28 cellular contexts compared by ENCODE assay signal in genomic region chr5:177105546-177106476, GRCh38.
"Had no signal": no experiment of that assay in that cellular context is flagged by ENCODE, and none has a peak within 500 bp of the region (broad histone marks: within the 10 kb centered on the region; RNA-seq: fewer than 3 reads in every experiment).

No MANE protein-coding gene starts in this region.

- H3K4me1 Mint-ChIP-seq: activated CD4-positive, alpha-beta memory T cell treated with anti-CD3 and anti-CD28 coated beads, Interleukin-2, amount 10 ng/mL, durations not matched to agents 7 days and 5 days; activated CD4-positive, alpha-beta T cell treated with anti-CD3 and anti-CD28 coated beads, Interleukin-2, amount 10 ng/mL, durations not matched to agents 7 days and 5 days; activated T-helper 17 cell treated with anti-CD3 and anti-CD28 coated beads, Interleukin-2, amount 50 U/mL, for 72 hours; naive thymus-derived CD4-positive, alpha-beta T cell; T-cell had no signal

- H3K27ac ChIP-seq: heart left ventricle, left lung, sigmoid colon, stomach, thyroid gland, upper lobe of left lung, vagina, WERI-Rb-1 had no signal

- H3K27me3 Mint-ChIP-seq: activated T-helper 17 cell treated with anti-CD3 and anti-CD28 coated beads, Interleukin-2, amount 50 U/mL, for 72 hours had no signal

- H3K4me3 ChIP-seq: heart left ventricle, left lung, lung, mucosa of descending colon, sigmoid colon, stomach, thyroid gland, upper lobe of left lung, vagina had no signal

- H3K27ac Mint-ChIP-seq: activated CD4-positive, alpha-beta memory T cell treated with anti-CD3 and anti-CD28 coated beads, Interleukin-2, amount 10 ng/mL, durations not matched to agents 7 days and 5 days; activated CD4-positive, alpha-beta T cell treated with anti-CD3 and anti-CD28 coated beads, Interleukin-2, amount 10 ng/mL, durations not matched to agents 7 days and 5 days; activated T-cell treated with anti-CD3 and anti-CD28 coated beads, Interleukin-2, amount 50 U/mL, for 24 hours; activated T-helper 17 cell treated with anti-CD3 and anti-CD28 coated beads, Interleukin-2, amount 50 U/mL, for 72 hours; naive thymus-derived CD4-positive, alpha-beta T cell; stimulated activated naive B cell treated with anti-CD40 and anti-IgM and Interleukin-4, amounts not matched to agents 10 μg/mL and 1 μg/mL and 100 μg/mL, for 72 hours; T-cell; T-helper 2 cell treated with Interferon-gamma antibody and Interleukin-4, amounts not matched to agents 5 μg/mL and 100 μg/mL, for 36 hours had no signal

- H3K4me1 ChIP-seq: heart left ventricle, left lung, sigmoid colon, thyroid gland, upper lobe of left lung, vagina had no signal

- DNase-seq: activated CD4-positive, alpha-beta memory T cell treated with anti-CD3 and anti-CD28 coated beads, Interleukin-2, amount 10 ng/mL, durations not matched to agents 7 days and 5 days; activated CD4-positive, alpha-beta T cell treated with anti-CD3 and anti-CD28 coated beads for 1 hour; activated CD4-positive, alpha-beta T cell treated with anti-CD3 and anti-CD28 coated beads, Interleukin-2, amount 10 ng/mL, durations not matched to agents 7 days and 5 days; activated CD8-positive, alpha-beta memory T cell treated with anti-CD3 and anti-CD28 coated beads, Interleukin-2, amount 50 U/mL, for 48 hours; activated gamma-delta T cell treated with Interleukin-2 at 50 U/mL for 16 hours; activated naive CD4-positive, alpha-beta T cell treated with anti-CD3 and anti-CD28 coated beads, Interleukin-2, amount 50 U/mL, for 16 hours; activated T-cell treated with anti-CD3 and anti-CD28 coated beads, Interleukin-2, amount 50 U/mL, for 24 hours; amniotic stem cell; caudate nucleus; cortex of kidney; foreskin fibroblast; heart left ventricle; left lung; mucosa of descending colon; naive thymus-derived CD4-positive, alpha-beta T cell; sigmoid colon; stimulated activated CD4-positive, alpha-beta T cell treated with anti-CD3 and anti-CD28 coated beads, Interleukin-15, amount 100 ng/mL, for 24 hours; stimulated activated CD4-positive, alpha-beta T cell treated with anti-CD3 and anti-CD28 coated beads, Interleukin-2, amount 100 ng/mL, for 24 hours; stimulated activated naive B cell treated with anti-CD40 and anti-IgM and Interleukin-4, amounts not matched to agents 10 μg/mL and 1 μg/mL and 100 μg/mL, for 72 hours; stomach; T-cell; thyroid gland; WERI-Rb-1 had no signal

- H3K36me3 Mint-ChIP-seq: naive thymus-derived CD4-positive, alpha-beta T cell; stimulated activated naive B cell treated with anti-CD40 and anti-IgM and Interleukin-4, amounts not matched to agents 10 μg/mL and 1 μg/mL and 100 μg/mL, for 72 hours; T-cell had no signal

- H3K27me3 ChIP-seq: thyroid gland, upper lobe of left lung, vagina had no signal

- ATAC-seq: activated T-helper 17 cell treated with anti-CD3 and anti-CD28 coated beads, Interleukin-2, amount 50 U/mL, for 72 hours; heart left ventricle; left lung; mucosa of descending colon; naive thymus-derived CD4-positive, alpha-beta T cell; stimulated activated naive B cell treated with anti-CD40 and anti-IgM and Interleukin-4, amounts not matched to agents 10 μg/mL and 1 μg/mL and 100 μg/mL, for 72 hours; T-cell had no signal

- H3K9me3 ChIP-seq: heart left ventricle, left lung, mucosa of descending colon, sigmoid colon, stomach, thyroid gland, upper lobe of left lung, vagina had no signal

- H3K4me3 Mint-ChIP-seq: activated CD4-positive, alpha-beta memory T cell treated with anti-CD3 and anti-CD28 coated beads, Interleukin-2, amount 10 ng/mL, durations not matched to agents 7 days and 5 days; activated CD4-positive, alpha-beta T cell treated with anti-CD3 and anti-CD28 coated beads, Interleukin-2, amount 10 ng/mL, durations not matched to agents 7 days and 5 days; activated T-cell treated with anti-CD3 and anti-CD28 coated beads, Interleukin-2, amount 50 U/mL, for 24 hours; activated T-helper 17 cell treated with anti-CD3 and anti-CD28 coated beads, Interleukin-2, amount 50 U/mL, for 72 hours; naive thymus-derived CD4-positive, alpha-beta T cell; stimulated activated naive B cell treated with anti-CD40 and anti-IgM and Interleukin-4, amounts not matched to agents 10 μg/mL and 1 μg/mL and 100 μg/mL, for 72 hours; T-cell; T-helper 2 cell treated with Interferon-gamma antibody and Interleukin-4, amounts not matched to agents 5 μg/mL and 100 μg/mL, for 36 hours had no signal

- H3K9me3 Mint-ChIP-seq: activated CD4-positive, alpha-beta memory T cell treated with anti-CD3 and anti-CD28 coated beads, Interleukin-2, amount 10 ng/mL, durations not matched to agents 7 days and 5 days; activated CD4-positive, alpha-beta T cell treated with anti-CD3 and anti-CD28 coated beads, Interleukin-2, amount 10 ng/mL, durations not matched to agents 7 days and 5 days; activated T-cell treated with anti-CD3 and anti-CD28 coated beads, Interleukin-2, amount 50 U/mL, for 24 hours; activated T-helper 17 cell treated with anti-CD3 and anti-CD28 coated beads, Interleukin-2, amount 50 U/mL, for 72 hours; naive thymus-derived CD4-positive, alpha-beta T cell; stimulated activated naive B cell treated with anti-CD40 and anti-IgM and Interleukin-4, amounts not matched to agents 10 μg/mL and 1 μg/mL and 100 μg/mL, for 72 hours; T-cell; T-helper 2 cell treated with Interferon-gamma antibody and Interleukin-4, amounts not matched to agents 5 μg/mL and 100 μg/mL, for 36 hours had no signal

- H3K36me3 ChIP-seq: heart left ventricle, left lung, sigmoid colon, stomach, thyroid gland, upper lobe of left lung, vagina, WERI-Rb-1 had no signal
